8 cellular contexts compared by ENCODE assay signal in the genomic region with DNA sequence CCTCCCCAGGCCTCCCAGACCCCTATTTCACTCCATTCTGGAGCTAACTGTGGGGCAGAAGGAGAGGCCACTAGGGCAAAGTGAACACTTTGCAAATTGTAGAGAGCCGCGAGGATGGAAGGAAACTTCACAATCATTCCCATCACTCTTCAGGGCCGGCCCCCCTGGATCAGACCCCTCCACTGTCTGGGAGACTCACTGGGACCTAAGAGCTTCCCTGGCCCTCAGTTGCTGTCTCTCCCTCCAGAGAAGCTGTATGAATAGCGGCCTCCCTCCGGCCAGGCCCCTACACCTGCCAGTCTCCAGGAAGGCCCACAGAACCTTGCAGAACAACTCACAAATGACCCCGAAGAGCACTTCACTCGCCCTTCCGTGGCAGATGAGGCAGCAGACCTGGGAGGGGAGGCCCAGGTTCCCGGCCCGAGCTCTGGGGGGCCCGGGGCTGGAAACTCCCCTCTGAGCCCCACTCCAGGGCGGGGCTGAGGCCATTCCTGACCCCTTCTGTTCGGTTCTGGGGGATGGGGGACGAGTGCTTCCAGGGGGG.
DNase-seq lines count a peak whose midpoint lies in the region; ATAC-seq and TF ChIP-seq lines count a peak whose summit lies in the region.

No MANE protein-coding gene starts in this region.

- no peaks in the 10 kb centered on the region for H3K36me3 ChIP-seq in CD8-positive, alpha-beta memory T cell (ENCODE audit: insufficient read depth, low read length)
- H3K36me3 ChIP-seq in OCI-LY1 (ENCODE audit: insufficient read depth, low read length) (no peaks in the 10 kb centered on the region), gastroesophageal sphincter (no peaks in the 10 kb centered on the region)

- ATAC-seq in gastroesophageal sphincter (no peak), HG03139 (IDR thresholded peaks at IDR 0.05; ENCODE audit: unreplicated experiment) (no peak), GM18517 (IDR thresholded peaks at IDR 0.05; ENCODE audit: unreplicated experiment) (no peak), HG03108 (IDR thresholded peaks at IDR 0.05; ENCODE audit: unreplicated experiment) (no peak)

- CTCF ChIA-PET in CD8-positive, alpha-beta memory T cell (lab: Charles Lee) = interaction anchor here (0.8 to 3.8 kb wide), 14 partner anchors 8 to 322 kb away, joined by 3 to 16 read pairs (median 4); a partner anchor contains a TSS

- intact Hi-C loops in posterior vena cava (cut with DNase I) = loop anchor here in 1 of 2 donors (5.0 to 10.0 kb wide), 2 partner anchors 133 to 155 kb away; no protein-coding TSS in a partner anchor

- no peak overlapping the region for H2AFZ ChIP-seq in OCI-LY1 (ENCODE audit: low read length)

- DNase-seq in CD8-positive, alpha-beta memory T cell = no peak
- DNase-seq in posterior vena cava (ENCODE audit: low spot score) (peak; percentile 54), DMS153 treated with DMSO at 0.1 percent for 48 hours (lab: John Stamatoyannopoulos, UW; ENCODE audit: unreplicated experiment) (no peak)

- POLR2A ChIA-PET in CD8-positive, alpha-beta memory T cell (lab: Charles Lee) = interaction anchor here (0.5 to 1.4 kb wide), 7 partner anchors 64 to 264 kb away, joined by 3 to 9 read pairs (median 3); a partner anchor contains a TSS

- peaks cover 9 to 16% (median 11%) of the 10 kb centered on the region in 3 donors for H3K4me1 Mint-ChIP-seq in CD8-positive, alpha-beta memory T cell

- peak overlapping the region; percentile 19; the same call in 1 of the 2 replicates for H3K4me2 ChIP-seq in OCI-LY1 (ENCODE audit: low read length)

- H4K20me1 ChIP-seq in OCI-LY1 (ENCODE audit: insufficient read depth, low read length) = no peaks in the 10 kb centered on the region

- H3K9ac ChIP-seq in OCI-LY1 (ENCODE audit: low read length) = no peak overlapping the region; the same call in 1 of the 2 replicates

- no peaks in the 10 kb centered on the region for H3K9me3 Mint-ChIP-seq in CD8-positive, alpha-beta memory T cell

- peak overlapping the region in 1 of 8 donors; percentile 52 for H3K27ac Mint-ChIP-seq in CD8-positive, alpha-beta memory T cell

- no peaks in the 10 kb centered on the region for H3K27me3 ChIP-seq in CD8-positive, alpha-beta memory T cell (ENCODE audit: insufficient read depth, low read length, poor library complexity, severe bottlenecking)
- H3K27me3 ChIP-seq in OCI-LY1 (ENCODE audit: insufficient read depth, low read length) = peaks cover 12% of the 10 kb centered on the region; the same call in 1 of the 2 replicates
- no peaks in the 10 kb centered on the region for H3K27me3 ChIP-seq in gastroesophageal sphincter

- no peaks in the 10 kb centered on the region for H3K9me3 ChIP-seq in CD8-positive, alpha-beta memory T cell (ENCODE audit: low read length)
- H3K9me3 ChIP-seq in OCI-LY1 (ENCODE audit: low read length) (no peaks in the 10 kb centered on the region), gastroesophageal sphincter (no peaks in the 10 kb centered on the region)

- TF ChIP-seq EP300 in gastroesophageal sphincter (IDR thresholded peaks at IDR 0.05) = no peak

- H3K36me3 Mint-ChIP-seq in CD8-positive, alpha-beta memory T cell = no peaks in the 10 kb centered on the region

- peak overlapping the region; percentile 53 for H3K4me3 ChIP-seq in CD8-positive, alpha-beta memory T cell (ENCODE audit: low read length)
- H3K4me3 ChIP-seq in OCI-LY1 (ENCODE audit: low read depth, low read length, poor library complexity, severe bottlenecking) = no peak overlapping the region
- peak overlapping the region in 1 of 2 donors; percentile 52 for H3K4me3 ChIP-seq in gastroesophageal sphincter

- peaks cover 0 to 3% of the 10 kb centered on the region in 2 donors for H3K27me3 Mint-ChIP-seq in CD8-positive, alpha-beta memory T cell

- no peak for TF ChIP-seq CTCF in OCI-LY1 (IDR thresholded peaks at IDR 0.05; ENCODE audit: low read length)
- TF ChIP-seq CTCF in gastroesophageal sphincter (IDR thresholded peaks at IDR 0.05) = no peak

- no peak for TF ChIP-seq POLR2A in gastroesophageal sphincter (IDR thresholded peaks at IDR 0.05)

- H3K4me1 ChIP-seq in CD8-positive, alpha-beta memory T cell (ENCODE audit: insufficient read depth, low read length) = peaks cover 17% of the 10 kb centered on the region
- H3K4me1 ChIP-seq in OCI-LY1 (ENCODE audit: insufficient read depth, low read length, severe bottlenecking) (peaks cover 8% of the 10 kb centered on the region), gastroesophageal sphincter (peaks cover 6 to 96% (median 55%) of the 10 kb centered on the region in 3 donors)

- no peaks in the 10 kb centered on the region for H3K79me2 ChIP-seq in OCI-LY1 (ENCODE audit: insufficient read depth, low read length)

- no peaks in the 10 kb centered on the region for H3F3A ChIP-seq in OCI-LY1 (ENCODE audit: insufficient read depth, low read length)

- H3K4me3 Mint-ChIP-seq in CD8-positive, alpha-beta memory T cell = peak overlapping the region; percentile 30 to 82 (median 63)

- H3K9me2 ChIP-seq in OCI-LY1 (ENCODE audit: low read depth, low read length) = no peaks in the 10 kb centered on the region

- H3K27ac ChIP-seq in CD8-positive, alpha-beta memory T cell (ENCODE audit: low read depth, low read length) = peak overlapping the region; percentile 11
- H3K27ac ChIP-seq in OCI-LY1 (ENCODE audit: low read depth, low read length, poor library complexity, severe bottlenecking) (no peak overlapping the region), gastroesophageal sphincter (peak overlapping the region; percentile 35 to 87 (median 83))

- WGBS in gastroesophageal sphincter (ENCODE audit: low coverage in 1 of 2), 2 donors = 18 to 20% methylated on average over 7 of the region's 14 CpGs
